23 cellular contexts compared by ENCODE assay signal in genomic region chr4:175772170-175772685, GRCh38. TPM values are rescaled to one million over a fixed set of nuclear protein-coding genes. Genes with fewer than 3 reads are reported as not detected.
"Had no signal": no experiment of that assay in that cellular context is flagged by ENCODE, and none has a peak within 500 bp of the region (broad histone marks: within the 10 kb centered on the region; RNA-seq: fewer than 3 reads in every experiment).

No MANE protein-coding gene starts in this region.

- H3K27ac Mint-ChIP-seq: activated CD4-positive, alpha-beta memory T cell treated with anti-CD3 and anti-CD28 coated beads for 36 hours; activated CD8-positive, alpha-beta memory T cell treated with anti-CD3 and anti-CD28 coated beads, Interleukin-2, amount 10 ng/mL, durations not matched to agents 7 days and 5 days; activated naive CD4-positive, alpha-beta T cell treated with anti-CD3 and anti-CD28 coated beads for 36 hours; activated naive CD8-positive, alpha-beta T cell treated with anti-CD3 and anti-CD28 coated beads, Interleukin-2, amount 50 U/mL, for 24 hours; activated T-helper 2 cell treated with anti-CD3 and anti-CD28 coated beads, Interferon-gamma antibody, Interleukin-2, Interleukin-4, amounts not matched to agents 10 μg/mL and 5 μg/mL and 100 μg/mL, durations not matched to agents 14 hours and 24 hours and 36 hours; dendritic cell treated with granulocyte-macrophage colony-stimulating factor and Interleukin-4, amounts not matched to agents 40 ng/mL and 50 ng/mL, for 4 days; effector memory CD8-positive, alpha-beta T cell; stimulated activated effector memory CD8-positive, alpha-beta T cell treated with anti-CD3 and anti-CD28 coated beads, Interleukin-12 subunit alpha, Interleukin-12 subunit beta, amount 100 ng/mL, for 72 hours had no signal

- ATAC-seq: activated CD8-positive, alpha-beta memory T cell treated with anti-CD3 and anti-CD28 coated beads, Interleukin-2, amount 10 ng/mL, durations not matched to agents 7 days and 5 days; activated naive CD8-positive, alpha-beta T cell treated with anti-CD3 and anti-CD28 coated beads, Interleukin-2, amount 50 U/mL, for 24 hours; effector memory CD8-positive, alpha-beta T cell; foreskin keratinocyte; left cardiac atrium; lower lobe of right lung; stimulated activated effector memory CD8-positive, alpha-beta T cell treated with anti-CD3 and anti-CD28 coated beads, Interleukin-12 subunit alpha, Interleukin-12 subunit beta, amount 100 ng/mL, for 72 hours; upper lobe of right lung had no signal

- H3K27ac ChIP-seq: breast epithelium, foreskin keratinocyte, lower lobe of right lung, parathyroid adenoma, thoracic aorta, upper lobe of right lung, VCaP had no signal

- H2AFZ ChIP-seq: parathyroid adenoma had no signal

- H3K36me3 ChIP-seq: breast epithelium, lower lobe of right lung, thoracic aorta, upper lobe of right lung had no signal

- H3K79me2 ChIP-seq: parathyroid adenoma had no signal

- H3K4me1 ChIP-seq: breast epithelium, foreskin keratinocyte, lower lobe of right lung, parathyroid adenoma, upper lobe of right lung had no signal

- H3K9me3 ChIP-seq: breast epithelium, lower lobe of right lung, thoracic aorta, upper lobe of right lung had no signal

- H3K4me3 Mint-ChIP-seq: activated CD4-positive, alpha-beta memory T cell treated with anti-CD3 and anti-CD28 coated beads for 36 hours; activated CD8-positive, alpha-beta memory T cell treated with anti-CD3 and anti-CD28 coated beads, Interleukin-2, amount 10 ng/mL, durations not matched to agents 7 days and 5 days; activated naive CD4-positive, alpha-beta T cell treated with anti-CD3 and anti-CD28 coated beads for 36 hours; activated naive CD8-positive, alpha-beta T cell treated with anti-CD3 and anti-CD28 coated beads, Interleukin-2, amount 50 U/mL, for 24 hours; dendritic cell treated with granulocyte-macrophage colony-stimulating factor and Interleukin-4, amounts not matched to agents 40 ng/mL and 50 ng/mL, for 4 days; effector memory CD8-positive, alpha-beta T cell; stimulated activated effector memory CD8-positive, alpha-beta T cell treated with anti-CD3 and anti-CD28 coated beads, Interleukin-12 subunit alpha, Interleukin-12 subunit beta, amount 100 ng/mL, for 72 hours had no signal

- H3K4me3 ChIP-seq: breast epithelium, lower lobe of right lung, thoracic aorta, upper lobe of right lung had no signal

- H3K4me1 Mint-ChIP-seq: activated CD8-positive, alpha-beta memory T cell treated with anti-CD3 and anti-CD28 coated beads, Interleukin-2, amount 10 ng/mL, durations not matched to agents 7 days and 5 days; activated naive CD8-positive, alpha-beta T cell treated with anti-CD3 and anti-CD28 coated beads, Interleukin-2, amount 50 U/mL, for 24 hours; stimulated activated effector memory CD8-positive, alpha-beta T cell treated with anti-CD3 and anti-CD28 coated beads, Interleukin-12 subunit alpha, Interleukin-12 subunit beta, amount 100 ng/mL, for 72 hours had no signal

- H3K27me3 ChIP-seq: breast epithelium, foreskin keratinocyte, upper lobe of right lung had no signal

- DNase-seq: activated CD4-positive, alpha-beta memory T cell treated with anti-CD3 and anti-CD28 coated beads for 36 hours; activated CD8-positive, alpha-beta memory T cell treated with anti-CD3 and anti-CD28 coated beads, Interleukin-2, amount 10 ng/mL, durations not matched to agents 7 days and 5 days; activated naive CD4-positive, alpha-beta T cell treated with anti-CD3 and anti-CD28 coated beads for 36 hours; activated naive CD8-positive, alpha-beta T cell treated with anti-CD3 and anti-CD28 coated beads, Interleukin-2, amount 50 U/mL, for 24 hours; activated T-cell treated with anti-CD3 and anti-CD28 coated beads, Interleukin-2, amount 50 U/mL, for 1 hour; aorta; cerebellar nuclear complex; effector memory CD8-positive, alpha-beta T cell; foreskin keratinocyte; left cardiac atrium; lower lobe of right lung; midbrain; stimulated activated CD4-positive, alpha-beta T cell treated with anti-CD3 and anti-CD28 coated beads, Interleukin-12 subunit alpha, Interleukin-12 subunit beta, amount 100 ng/mL, for 4 hours; stimulated activated CD4-positive, alpha-beta T cell treated with anti-CD3 and anti-CD28 coated beads, Interleukin-2, amount 100 ng/mL, for 24 hours; upper lobe of right lung had no signal

- H3K9ac ChIP-seq: parathyroid adenoma had no signal

- H3K9me3 Mint-ChIP-seq: activated CD4-positive, alpha-beta memory T cell treated with anti-CD3 and anti-CD28 coated beads for 36 hours; activated naive CD8-positive, alpha-beta T cell treated with anti-CD3 and anti-CD28 coated beads, Interleukin-2, amount 50 U/mL, for 24 hours; activated T-helper 2 cell treated with anti-CD3 and anti-CD28 coated beads, Interferon-gamma antibody, Interleukin-2, Interleukin-4, amounts not matched to agents 10 μg/mL and 5 μg/mL and 100 μg/mL, durations not matched to agents 14 hours and 24 hours and 36 hours; dendritic cell treated with granulocyte-macrophage colony-stimulating factor and Interleukin-4, amounts not matched to agents 40 ng/mL and 50 ng/mL, for 4 days had no signal

- H3K27me3 Mint-ChIP-seq: activated CD4-positive, alpha-beta memory T cell treated with anti-CD3 and anti-CD28 coated beads for 36 hours; activated CD8-positive, alpha-beta memory T cell treated with anti-CD3 and anti-CD28 coated beads, Interleukin-2, amount 10 ng/mL, durations not matched to agents 7 days and 5 days; activated naive CD8-positive, alpha-beta T cell treated with anti-CD3 and anti-CD28 coated beads, Interleukin-2, amount 50 U/mL, for 24 hours; dendritic cell treated with granulocyte-macrophage colony-stimulating factor and Interleukin-4, amounts not matched to agents 40 ng/mL and 50 ng/mL, for 4 days; effector memory CD8-positive, alpha-beta T cell had no signal

- H3K36me3 Mint-ChIP-seq: activated CD4-positive, alpha-beta memory T cell treated with anti-CD3 and anti-CD28 coated beads for 36 hours; activated CD8-positive, alpha-beta memory T cell treated with anti-CD3 and anti-CD28 coated beads, Interleukin-2, amount 10 ng/mL, durations not matched to agents 7 days and 5 days; stimulated activated effector memory CD8-positive, alpha-beta T cell treated with anti-CD3 and anti-CD28 coated beads, Interleukin-12 subunit alpha, Interleukin-12 subunit beta, amount 100 ng/mL, for 72 hours had no signal

RNA-seq across cellular contexts. Expression of gene GPM6A, which starts 39.8 kb away (rescaled TPM):
- total RNA-seq: activated CD4-positive, alpha-beta memory T cell treated with anti-CD3 and anti-CD28 coated beads for 36 hours; activated CD8-positive, alpha-beta memory T cell treated with anti-CD3 and anti-CD28 coated beads, Interleukin-2, amount 10 ng/mL, durations not matched to agents 7 days and 5 days; activated naive CD4-positive, alpha-beta T cell treated with anti-CD3 and anti-CD28 coated beads for 36 hours; activated T-helper 2 cell treated with anti-CD3 and anti-CD28 coated beads, Interferon-gamma antibody, Interleukin-2, Interleukin-4, amounts not matched to agents 10 μg/mL and 5 μg/mL and 100 μg/mL, durations not matched to agents 14 hours and 24 hours and 36 hours; foreskin keratinocyte; myocyte had no signal
- polyA plus RNA-seq: aorta, foreskin keratinocyte had no signal
